Comparison of ENCODE assay signal across 20 cellular contexts in the genomic region with DNA sequence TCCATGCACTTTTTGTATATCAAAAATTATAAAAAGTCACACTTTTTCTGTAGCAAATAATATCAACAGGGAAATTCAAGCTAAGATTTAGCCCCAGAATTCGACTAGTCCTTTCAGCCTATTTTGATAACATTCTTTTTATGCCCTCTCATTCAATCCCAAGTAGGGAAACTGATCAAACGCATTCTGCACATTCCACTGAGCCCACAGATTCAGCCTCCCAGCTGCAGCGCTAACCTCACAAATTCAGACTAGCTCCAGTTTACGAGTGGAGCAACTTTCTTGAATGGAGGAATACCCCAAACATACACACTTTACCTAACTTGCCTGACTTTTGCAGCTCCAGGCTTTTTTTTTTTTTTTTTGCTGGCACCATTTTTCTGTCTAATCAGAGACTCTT.
"Had no signal": no experiment of that assay in that cellular context is flagged by ENCODE, and none has a peak within 500 bp of the region (broad histone marks: within the 10 kb centered on the region; RNA-seq: fewer than 3 reads in every experiment).

No MANE protein-coding gene starts in this region.

- ATAC-seq: gastrocnemius medialis; mucosa of descending colon; naive thymus-derived CD8-positive, alpha-beta T cell; stimulated activated effector memory CD8-positive, alpha-beta T cell treated with anti-CD3 and anti-CD28 coated beads, Interleukin-12 subunit alpha, Interleukin-12 subunit beta, amount 100 ng/mL, for 72 hours; stimulated activated naive CD8-positive, alpha-beta T cell treated with anti-CD3 and anti-CD28 coated beads, Interleukin-15, Interleukin-2, amounts not matched to agents 100 U/mL and 50 U/mL, for 24 hours; upper lobe of right lung had no signal

- DNase-seq: effector memory CD4-positive, alpha-beta T cell; gastrocnemius medialis; hypothalamus; kidney glomerular epithelial cell; mucosa of descending colon; naive thymus-derived CD8-positive, alpha-beta T cell; posterior cingulate gyrus; sigmoid colon; small intestine; stimulated activated CD4-positive, alpha-beta T cell treated with anti-CD3 and anti-CD28 coated beads, Interleukin-2, amount 100 ng/mL, for 48 hours; stimulated activated CD8-positive, alpha-beta memory T cell treated with anti-CD3 and anti-CD28 coated beads, Interleukin-4, amount 100 ng/mL, for 48 hours; stimulated activated naive CD8-positive, alpha-beta T cell treated with anti-CD3 and anti-CD28 coated beads, Interleukin-15, Interleukin-2, amounts not matched to agents 100 U/mL and 50 U/mL, for 24 hours; upper lobe of right lung had no signal

- H3K9me3 ChIP-seq: esophagus muscularis mucosa, gastrocnemius medialis, mucosa of descending colon, right atrium auricular region, sigmoid colon, suprapubic skin, tibial nerve, upper lobe of right lung had no signal

- H3K27ac Mint-ChIP-seq: naive thymus-derived CD8-positive, alpha-beta T cell; stimulated activated effector memory CD8-positive, alpha-beta T cell treated with anti-CD3 and anti-CD28 coated beads, Interleukin-12 subunit alpha, Interleukin-12 subunit beta, amount 100 ng/mL, for 72 hours had no signal

- H3K4me3 ChIP-seq: esophagus muscularis mucosa, gastrocnemius medialis, heart right ventricle, mucosa of descending colon, right atrium auricular region, sigmoid colon, suprapubic skin, tibial nerve, upper lobe of right lung had no signal

- H3K27ac ChIP-seq: epithelial cell of prostate, esophagus muscularis mucosa, gastrocnemius medialis, heart right ventricle, right atrium auricular region, sigmoid colon, suprapubic skin, tibial nerve, upper lobe of right lung had no signal

- H3K4me3 Mint-ChIP-seq: naive thymus-derived CD8-positive, alpha-beta T cell; stimulated activated effector memory CD8-positive, alpha-beta T cell treated with anti-CD3 and anti-CD28 coated beads, Interleukin-12 subunit alpha, Interleukin-12 subunit beta, amount 100 ng/mL, for 72 hours had no signal

- H3K27me3 ChIP-seq: esophagus muscularis mucosa, gastrocnemius medialis, heart right ventricle, right atrium auricular region, sigmoid colon, tibial nerve, upper lobe of right lung had no signal

- H3K4me1 ChIP-seq: heart right ventricle, right atrium auricular region, sigmoid colon, suprapubic skin, upper lobe of right lung had no signal

- H3K4me1 Mint-ChIP-seq: stimulated activated effector memory CD8-positive, alpha-beta T cell treated with anti-CD3 and anti-CD28 coated beads, Interleukin-12 subunit alpha, Interleukin-12 subunit beta, amount 100 ng/mL, for 72 hours had no signal

- H3K36me3 Mint-ChIP-seq: stimulated activated effector memory CD8-positive, alpha-beta T cell treated with anti-CD3 and anti-CD28 coated beads, Interleukin-12 subunit alpha, Interleukin-12 subunit beta, amount 100 ng/mL, for 72 hours had no signal

- H3K36me3 ChIP-seq: esophagus muscularis mucosa, gastrocnemius medialis, heart right ventricle, right atrium auricular region, sigmoid colon, suprapubic skin, tibial nerve, upper lobe of right lung had no signal
